30 cellular contexts compared by ENCODE assay signal in the genomic region with DNA sequence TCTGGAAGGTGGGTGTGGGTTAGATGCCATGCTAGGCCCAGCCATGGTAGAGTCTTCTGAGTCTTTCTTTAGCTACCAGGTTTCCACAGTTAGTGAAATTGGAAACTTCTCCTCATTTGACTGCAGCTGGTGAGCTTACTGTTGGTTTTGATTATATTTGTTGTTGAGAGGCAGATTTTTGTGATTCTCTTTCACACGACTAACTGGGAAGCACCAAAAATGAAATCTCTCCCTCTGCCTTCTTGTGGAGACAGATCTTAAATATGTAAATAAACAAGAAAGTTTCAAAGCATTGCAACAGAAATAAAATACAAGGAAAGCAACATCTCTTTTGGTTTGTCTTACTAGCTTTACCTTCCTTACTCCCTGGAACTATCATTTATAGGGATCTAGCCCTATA.
DNase-seq lines count a peak whose midpoint lies in the region; TF ChIP-seq lines count a peak whose summit lies in the region.
"Had no signal": no experiment of that assay in that cellular context is flagged by ENCODE, and none has a peak within 500 bp of the region (broad histone marks: within the 10 kb centered on the region; RNA-seq: fewer than 3 reads in every experiment).

No MANE protein-coding gene starts in this region.

- H3K4me1 ChIP-seq in Loucy (ENCODE audit: insufficient read depth, low read length, poor library complexity, severe bottlenecking) = peaks cover 38% of the 10 kb centered on the region
- H3K4me1 ChIP-seq in adipocyte (ENCODE audit: control insufficient read depth, insufficient read depth, low read length) = peaks cover 6% of the 10 kb centered on the region

- intact Hi-C loops in activated naive CD4-positive, alpha-beta T cell treated with anti-CD3 and anti-CD28 coated beads for 36 hours (cut with micrococcal nuclease) = no loop called here
- intact Hi-C loops in posterior vena cava (cut with DNase I) = no loop called here

- no peaks in the 10 kb centered on the region for H4K20me1 ChIP-seq in Loucy (ENCODE audit: insufficient read depth, low read length, poor library complexity, severe bottlenecking)

- H3F3A ChIP-seq in Loucy (ENCODE audit: low read depth) = no peaks in the 10 kb centered on the region

- no peaks in the 10 kb centered on the region for H3K9me3 ChIP-seq in Loucy (ENCODE audit: insufficient read depth, low read depth, low read length)
- no peaks in the 10 kb centered on the region for H3K9me3 ChIP-seq in adipocyte (ENCODE audit: control insufficient read depth, low read length)
- H3K9me3 ChIP-seq: lower lobe of right lung, upper lobe of left lung had no signal

- H3K36me3 ChIP-seq in Loucy (ENCODE audit: insufficient read depth, low read length) (no peaks in the 10 kb centered on the region), adipocyte (ENCODE audit: control insufficient read depth, insufficient read depth, low read length, severe bottlenecking) (no peaks in the 10 kb centered on the region)
- H3K36me3 ChIP-seq: lower lobe of right lung, upper lobe of left lung had no signal

- H3K9ac ChIP-seq in Loucy (ENCODE audit: low read depth, low read length, poor library complexity, severe bottlenecking) (no peak overlapping the region), adipocyte (ENCODE audit: low read length) (no peak overlapping the region)
- H3K9ac ChIP-seq: KMS-11 had no signal

- peaks cover 0 to 12% (median 0%) of the 10 kb centered on the region in 3 donors for H3K36me3 Mint-ChIP-seq in immature natural killer cell
- no peaks in the 10 kb centered on the region for H3K36me3 Mint-ChIP-seq in activated naive CD4-positive, alpha-beta T cell treated with anti-CD3 and anti-CD28 coated beads for 36 hours (ENCODE audit: low read depth)
- H3K36me3 Mint-ChIP-seq: natural killer cell treated with Interleukin-12 subunit alpha and Interleukin-12 subunit beta and Interleukin-15 and Interleukin-18, amount 100 ng/mL, for 72 hours; stimulated activated effector memory CD8-positive, alpha-beta T cell treated with anti-CD3 and anti-CD28 coated beads, Interleukin-12 subunit alpha, Interleukin-12 subunit beta, amount 100 ng/mL, for 72 hours had no signal

- H3K27me3 ChIP-seq in Loucy (ENCODE audit: insufficient read depth, low read length, poor library complexity, severe bottlenecking) (no peaks in the 10 kb centered on the region), adipocyte (replicated peaks; ENCODE audit: control insufficient read depth, insufficient read depth, low read length) (no peaks in the 10 kb centered on the region)
- H3K27me3 ChIP-seq: upper lobe of left lung had no signal

- peaks cover 38 to 39% of the 10 kb centered on the region in 2 donors for H3K4me1 Mint-ChIP-seq in immature natural killer cell
- H3K4me1 Mint-ChIP-seq in activated naive CD4-positive, alpha-beta T cell treated with anti-CD3 and anti-CD28 coated beads for 36 hours (ENCODE audit: low read depth) = peaks cover 8% of the 10 kb centered on the region

- H3K4me2 ChIP-seq in Loucy (ENCODE audit: low read depth, low read length, poor library complexity, severe bottlenecking) = peak overlapping the region; percentile 81
- H3K4me2 ChIP-seq: KMS-11 had no signal

- DNase-seq in AG10803 (ENCODE audit: low read depth) (peak; percentile 15), adipocyte (ENCODE audit: low read depth) (peak; percentile 65), immature natural killer cell (no peak), posterior vena cava (ENCODE audit: low spot score) (no peak), activated gamma-delta T cell treated with Interleukin-2 at 50 U/mL for 16 hours (no peak), NCI-H2227 (lab: John Stamatoyannopoulos, UW; ENCODE audit: unreplicated experiment) (no peak)
- no peak for DNase-seq in activated naive CD4-positive, alpha-beta T cell treated with anti-CD3 and anti-CD28 coated beads for 36 hours
- DNase-seq: activated CD4-positive, alpha-beta T cell treated with anti-CD3 and anti-CD28 coated beads for 36 hours; activated effector memory CD4-positive, alpha-beta T cell treated with Interleukin-2 at 50 U/mL for 16 hours; activated naive CD8-positive, alpha-beta T cell treated with anti-CD3 and anti-CD28 coated beads for 36 hours; activated T-cell treated with anti-CD3 and anti-CD28 coated beads for 4 hours; aorta; C1 segment of cervical spinal cord; effector CD8-positive, alpha-beta T cell; foreskin fibroblast; H9; head of caudate nucleus; kidney; lower lobe of right lung; MM.1S; NCI-H2081 treated with DMSO at 0.1 percent for 48 hours; NCI-H510A; Right ventricle myocardium superior; stimulated activated CD4-positive, alpha-beta T cell treated with anti-CD3 and anti-CD28 coated beads, Interleukin-15, amount 100 ng/mL, for 24 hours; T-helper 9 cell; upper lobe of left lung had no signal

- no peak for TF ChIP-seq CTCF in AG10803 (conservative IDR thresholded peaks at IDR 0.05; ENCODE audit: low read length)
- TF ChIP-seq CTCF in Loucy (conservative IDR thresholded peaks at IDR 0.05; ENCODE audit: low read length) = no peak

- peak overlapping the region; percentile 67; the same call in 1 of the 2 replicates for H2AFZ ChIP-seq in Loucy (ENCODE audit: low read length)

- H3K27ac Mint-ChIP-seq in immature natural killer cell = peak overlapping the region in 2 of 6 donors; percentile 24 to 47
- H3K27ac Mint-ChIP-seq in activated naive CD4-positive, alpha-beta T cell treated with anti-CD3 and anti-CD28 coated beads for 36 hours = no peak overlapping the region
- H3K27ac Mint-ChIP-seq: activated CD4-positive, alpha-beta T cell treated with anti-CD3 and anti-CD28 coated beads for 36 hours; activated naive CD8-positive, alpha-beta T cell treated with anti-CD3 and anti-CD28 coated beads for 36 hours; H9; stimulated activated effector memory CD8-positive, alpha-beta T cell treated with anti-CD3 and anti-CD28 coated beads, Interleukin-12 subunit alpha, Interleukin-12 subunit beta, amount 100 ng/mL, for 72 hours had no signal

- H3K4me3 Mint-ChIP-seq in immature natural killer cell = peak overlapping the region in 3 of 5 donors; percentile 10 to 59 (median 39)
- no peak overlapping the region for H3K4me3 Mint-ChIP-seq in activated naive CD4-positive, alpha-beta T cell treated with anti-CD3 and anti-CD28 coated beads for 36 hours
- H3K4me3 Mint-ChIP-seq: activated CD4-positive, alpha-beta T cell treated with anti-CD3 and anti-CD28 coated beads for 36 hours; activated naive CD8-positive, alpha-beta T cell treated with anti-CD3 and anti-CD28 coated beads for 36 hours; H9; natural killer cell treated with Interleukin-12 subunit alpha and Interleukin-12 subunit beta and Interleukin-15 and Interleukin-18, amount 100 ng/mL, for 72 hours had no signal

- H3K4me3 ChIP-seq in AG10803 (ENCODE audit: low read length) (no peak overlapping the region), Loucy (ENCODE audit: low read length, poor library complexity, severe bottlenecking) (no peak overlapping the region), adipocyte (ENCODE audit: low read length) (no peak overlapping the region)
- H3K4me3 ChIP-seq: lower lobe of right lung, upper lobe of left lung had no signal

- H3K9me2 ChIP-seq in Loucy (replicated peaks; ENCODE audit: low read depth, low read length) = no peaks in the 10 kb centered on the region

- CTCF ChIA-PET in activated naive CD4-positive, alpha-beta T cell treated with anti-CD3 and anti-CD28 coated beads for 36 hours (lab: Charles Lee) = interaction anchor here (0.6 kb wide), 1 partner anchor 42 kb away, joined by 5 read pairs; no protein-coding TSS in a partner anchor

- H3K79me2 ChIP-seq in Loucy (ENCODE audit: insufficient read depth, low read length) = no peaks in the 10 kb centered on the region

- H3K27me3 Mint-ChIP-seq in immature natural killer cell (ENCODE audit: low read depth in 3 of 3) = peaks cover 4 to 5% (median 4%) of the 10 kb centered on the region in 3 donors
- peaks cover 3% of the 10 kb centered on the region for H3K27me3 Mint-ChIP-seq in activated naive CD4-positive, alpha-beta T cell treated with anti-CD3 and anti-CD28 coated beads for 36 hours (ENCODE audit: low read depth)
- H3K27me3 Mint-ChIP-seq: natural killer cell treated with Interleukin-12 subunit alpha and Interleukin-12 subunit beta and Interleukin-15 and Interleukin-18, amount 100 ng/mL, for 72 hours had no signal

- H3K9me3 Mint-ChIP-seq in immature natural killer cell = no peaks in the 10 kb centered on the region
- no peaks in the 10 kb centered on the region for H3K9me3 Mint-ChIP-seq in activated naive CD4-positive, alpha-beta T cell treated with anti-CD3 and anti-CD28 coated beads for 36 hours
- H3K9me3 Mint-ChIP-seq: activated naive CD8-positive, alpha-beta T cell treated with anti-CD3 and anti-CD28 coated beads for 36 hours; stimulated activated effector memory CD8-positive, alpha-beta T cell treated with anti-CD3 and anti-CD28 coated beads, Interleukin-12 subunit alpha, Interleukin-12 subunit beta, amount 100 ng/mL, for 72 hours had no signal

Comparison
In these comparisons a context has a peak if more than half of its experiments do, and no peak if none do; other contexts are left out.
1. DNase-seq: peak in AG10803 (single experiment) and adipocyte (single experiment); none in immature natural killer cell (0 of 3), activated naive CD4-positive, alpha-beta T cell treated with anti-CD3 and anti-CD28 coated beads for 36 hours (single experiment), posterior vena cava (single experiment), activated gamma-delta T cell treated with Interleukin-2 at 50 U/mL for 16 hours (single experiment) and NCI-H2227 (single experiment).